In genomic region chr20:40435146-40435545, GRCh38 we compare ENCODE assay signal across 30 cellular contexts.
"Had no signal": no experiment of that assay in that cellular context is flagged by ENCODE, and none has a peak within 500 bp of the region (broad histone marks: within the 10 kb centered on the region; RNA-seq: fewer than 3 reads in every experiment).

No MANE protein-coding gene starts in this region.

- H3K9me3 ChIP-seq: neutrophil, ovary, psoas muscle, right lobe of liver, sigmoid colon, stomach, thoracic aorta, thyroid gland, tibial nerve, upper lobe of right lung, vagina had no signal

- H3K36me3 Mint-ChIP-seq: naive thymus-derived CD4-positive, alpha-beta T cell; natural killer cell; neural progenitor cell; stimulated activated effector memory CD8-positive, alpha-beta T cell treated with anti-CD3 and anti-CD28 coated beads, Interleukin-12 subunit alpha, Interleukin-12 subunit beta, amount 100 ng/mL, for 72 hours; stimulated activated naive B cell treated with anti-CD40 and anti-IgM and Interleukin-4, amounts not matched to agents 10 μg/mL and 1 μg/mL and 100 μg/mL, for 72 hours; type B pancreatic cell had no signal

- H3K27me3 ChIP-seq: neural progenitor cell, ovary, right lobe of liver, sigmoid colon, stomach, thyroid gland, tibial nerve, upper lobe of right lung, vagina had no signal

- H2AFZ ChIP-seq: neural progenitor cell, parathyroid adenoma had no signal

- H3K4me1 Mint-ChIP-seq: naive thymus-derived CD4-positive, alpha-beta T cell; natural killer cell; nephron; neural progenitor cell; stimulated activated effector memory CD8-positive, alpha-beta T cell treated with anti-CD3 and anti-CD28 coated beads, Interleukin-12 subunit alpha, Interleukin-12 subunit beta, amount 100 ng/mL, for 72 hours; stimulated activated naive B cell treated with anti-CD40 and anti-IgM and Interleukin-4, amounts not matched to agents 10 μg/mL and 1 μg/mL and 100 μg/mL, for 72 hours had no signal

- H3K36me3 ChIP-seq: neural progenitor cell, neutrophil, ovary, right lobe of liver, sigmoid colon, stomach, thoracic aorta, thyroid gland, tibial nerve, upper lobe of right lung, vagina had no signal

- DNase-seq: naive thymus-derived CD4-positive, alpha-beta T cell; natural killer cell; nucleus accumbens; ovary; posterior cingulate gyrus; psoas muscle; right cardiac atrium; right lobe of liver; sigmoid colon; small intestine; stimulated activated CD4-positive, alpha-beta T cell treated with anti-CD3 and anti-CD28 coated beads, Interleukin-15, amount 100 ng/mL, for 24 hours; stimulated activated CD4-positive, alpha-beta T cell treated with anti-CD3 and anti-CD28 coated beads, Interleukin-2, amount 100 ng/mL, for 24 hours; stimulated activated CD4-positive, alpha-beta T cell treated with anti-CD3 and anti-CD28 coated beads, Interleukin-2, amount 100 ng/mL, for 48 hours; stimulated activated CD4-positive, alpha-beta T cell treated with anti-CD3 and anti-CD28 coated beads, Interleukin-4, amount 100 ng/mL, for 24 hours; stimulated activated naive B cell treated with anti-CD40 and anti-IgM and Interleukin-4, amounts not matched to agents 10 μg/mL and 1 μg/mL and 100 μg/mL, for 72 hours; stimulated activated naive CD4-positive, alpha-beta T cell treated with Interleukin-2 at 50 U/mL for 16 hours; stomach; thyroid gland; upper lobe of right lung had no signal

- H3K4me1 ChIP-seq: neural progenitor cell, parathyroid adenoma, psoas muscle, right lobe of liver, sigmoid colon, stomach, thyroid gland, tibial nerve, upper lobe of right lung, vagina had no signal

- H3K79me2 ChIP-seq: parathyroid adenoma had no signal

- H3K4me3 ChIP-seq: neural progenitor cell, ovary, psoas muscle, right lobe of liver, sigmoid colon, stomach, thoracic aorta, thyroid gland, tibial nerve, upper lobe of right lung, vagina had no signal

- H3K27me3 Mint-ChIP-seq: type B pancreatic cell had no signal

- H3K4me2 ChIP-seq: neural progenitor cell had no signal

- H3K4me3 Mint-ChIP-seq: naive thymus-derived CD4-positive, alpha-beta T cell; natural killer cell; nephron; neural progenitor cell; stimulated activated effector memory CD8-positive, alpha-beta T cell treated with anti-CD3 and anti-CD28 coated beads, Interleukin-12 subunit alpha, Interleukin-12 subunit beta, amount 100 ng/mL, for 72 hours; stimulated activated naive B cell treated with anti-CD40 and anti-IgM and Interleukin-4, amounts not matched to agents 10 μg/mL and 1 μg/mL and 100 μg/mL, for 72 hours; stimulated activated naive CD8-positive, alpha-beta T cell treated with anti-CD3 and anti-CD28 coated beads, Interleukin-15, Interleukin-2, amounts not matched to agents 100 ng/mL and 50 ng/mL, for 24 hours; type B pancreatic cell had no signal

- ATAC-seq: naive thymus-derived CD4-positive, alpha-beta T cell; natural killer cell; psoas muscle; right cardiac atrium; right lobe of liver; stimulated activated effector memory CD8-positive, alpha-beta T cell treated with anti-CD3 and anti-CD28 coated beads, Interleukin-12 subunit alpha, Interleukin-12 subunit beta, amount 100 ng/mL, for 72 hours; stimulated activated naive B cell treated with anti-CD40 and anti-IgM and Interleukin-4, amounts not matched to agents 10 μg/mL and 1 μg/mL and 100 μg/mL, for 72 hours; upper lobe of right lung had no signal

- H3K27ac ChIP-seq: neural progenitor cell, neutrophil, ovary, parathyroid adenoma, psoas muscle, right lobe of liver, sigmoid colon, stomach, thoracic aorta, thyroid gland, tibial nerve, upper lobe of right lung, vagina had no signal

- H3K27ac Mint-ChIP-seq: naive thymus-derived CD4-positive, alpha-beta T cell; natural killer cell; neural progenitor cell; progenitor cell of endocrine pancreas; stimulated activated effector memory CD8-positive, alpha-beta T cell treated with anti-CD3 and anti-CD28 coated beads, Interleukin-12 subunit alpha, Interleukin-12 subunit beta, amount 100 ng/mL, for 72 hours; stimulated activated naive B cell treated with anti-CD40 and anti-IgM and Interleukin-4, amounts not matched to agents 10 μg/mL and 1 μg/mL and 100 μg/mL, for 72 hours; stimulated activated naive CD8-positive, alpha-beta T cell treated with anti-CD3 and anti-CD28 coated beads, Interleukin-15, Interleukin-2, amounts not matched to agents 100 ng/mL and 50 ng/mL, for 24 hours; type B pancreatic cell had no signal

- H3K9me3 Mint-ChIP-seq: natural killer cell; neural progenitor cell; stimulated activated effector memory CD8-positive, alpha-beta T cell treated with anti-CD3 and anti-CD28 coated beads, Interleukin-12 subunit alpha, Interleukin-12 subunit beta, amount 100 ng/mL, for 72 hours; stimulated activated naive B cell treated with anti-CD40 and anti-IgM and Interleukin-4, amounts not matched to agents 10 μg/mL and 1 μg/mL and 100 μg/mL, for 72 hours; stimulated activated naive CD8-positive, alpha-beta T cell treated with anti-CD3 and anti-CD28 coated beads, Interleukin-15, Interleukin-2, amounts not matched to agents 100 ng/mL and 50 ng/mL, for 24 hours; type B pancreatic cell had no signal

- H3K9ac ChIP-seq: neural progenitor cell, parathyroid adenoma had no signal
